In genomic region chr6:96478695-96479094, GRCh38 we compare ENCODE assay signal across 8 cellular contexts.
"Had no signal": no experiment of that assay in that cellular context is flagged by ENCODE, and none has a peak within 500 bp of the region (broad histone marks: within the 10 kb centered on the region; RNA-seq: fewer than 3 reads in every experiment).

No MANE protein-coding gene starts in this region.

- FAIRE-seq: HepG2, HTR-8/SVneo, K562 had no signal

- H3K27ac ChIP-seq: HL-60, KMS-11 had no signal

- H3K9ac ChIP-seq: KMS-11 had no signal

- ATAC-seq: HepG2, K562 had no signal

- DNase-seq: IMR-90, KBM-7, KG1 had no signal

- H3K4me3 ChIP-seq: K562 had no signal
